In the genomic region with DNA sequence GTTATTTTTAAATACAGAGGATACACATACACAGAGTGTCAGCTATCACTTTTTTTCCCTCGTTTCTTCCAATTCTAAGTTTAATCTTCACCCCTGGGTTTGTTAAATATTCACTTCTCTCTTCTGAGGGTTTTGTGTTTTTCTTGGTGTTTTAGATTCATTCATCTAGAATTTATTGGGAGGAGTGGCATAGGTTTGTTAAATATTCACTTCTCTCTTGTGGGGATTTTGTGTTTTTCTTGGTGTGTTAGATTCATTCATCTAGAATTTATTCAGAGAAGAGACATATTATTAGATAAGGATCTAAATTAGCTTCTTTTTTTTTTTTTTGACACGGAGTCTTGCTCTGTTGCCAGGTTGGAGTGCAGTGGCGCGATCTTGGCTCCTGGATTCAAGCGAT, we compare ENCODE assay signal across 1 cellular context.
TF ChIP-seq lines count a peak whose summit lies in the region.

No MANE protein-coding gene starts in this region.

TF ChIP-seq in GM23338, 12 proteins besides CTCF, POLR2A, EP300 and RAD21 (continued from another document):
- TF ChIP-seq, protein P1, sequence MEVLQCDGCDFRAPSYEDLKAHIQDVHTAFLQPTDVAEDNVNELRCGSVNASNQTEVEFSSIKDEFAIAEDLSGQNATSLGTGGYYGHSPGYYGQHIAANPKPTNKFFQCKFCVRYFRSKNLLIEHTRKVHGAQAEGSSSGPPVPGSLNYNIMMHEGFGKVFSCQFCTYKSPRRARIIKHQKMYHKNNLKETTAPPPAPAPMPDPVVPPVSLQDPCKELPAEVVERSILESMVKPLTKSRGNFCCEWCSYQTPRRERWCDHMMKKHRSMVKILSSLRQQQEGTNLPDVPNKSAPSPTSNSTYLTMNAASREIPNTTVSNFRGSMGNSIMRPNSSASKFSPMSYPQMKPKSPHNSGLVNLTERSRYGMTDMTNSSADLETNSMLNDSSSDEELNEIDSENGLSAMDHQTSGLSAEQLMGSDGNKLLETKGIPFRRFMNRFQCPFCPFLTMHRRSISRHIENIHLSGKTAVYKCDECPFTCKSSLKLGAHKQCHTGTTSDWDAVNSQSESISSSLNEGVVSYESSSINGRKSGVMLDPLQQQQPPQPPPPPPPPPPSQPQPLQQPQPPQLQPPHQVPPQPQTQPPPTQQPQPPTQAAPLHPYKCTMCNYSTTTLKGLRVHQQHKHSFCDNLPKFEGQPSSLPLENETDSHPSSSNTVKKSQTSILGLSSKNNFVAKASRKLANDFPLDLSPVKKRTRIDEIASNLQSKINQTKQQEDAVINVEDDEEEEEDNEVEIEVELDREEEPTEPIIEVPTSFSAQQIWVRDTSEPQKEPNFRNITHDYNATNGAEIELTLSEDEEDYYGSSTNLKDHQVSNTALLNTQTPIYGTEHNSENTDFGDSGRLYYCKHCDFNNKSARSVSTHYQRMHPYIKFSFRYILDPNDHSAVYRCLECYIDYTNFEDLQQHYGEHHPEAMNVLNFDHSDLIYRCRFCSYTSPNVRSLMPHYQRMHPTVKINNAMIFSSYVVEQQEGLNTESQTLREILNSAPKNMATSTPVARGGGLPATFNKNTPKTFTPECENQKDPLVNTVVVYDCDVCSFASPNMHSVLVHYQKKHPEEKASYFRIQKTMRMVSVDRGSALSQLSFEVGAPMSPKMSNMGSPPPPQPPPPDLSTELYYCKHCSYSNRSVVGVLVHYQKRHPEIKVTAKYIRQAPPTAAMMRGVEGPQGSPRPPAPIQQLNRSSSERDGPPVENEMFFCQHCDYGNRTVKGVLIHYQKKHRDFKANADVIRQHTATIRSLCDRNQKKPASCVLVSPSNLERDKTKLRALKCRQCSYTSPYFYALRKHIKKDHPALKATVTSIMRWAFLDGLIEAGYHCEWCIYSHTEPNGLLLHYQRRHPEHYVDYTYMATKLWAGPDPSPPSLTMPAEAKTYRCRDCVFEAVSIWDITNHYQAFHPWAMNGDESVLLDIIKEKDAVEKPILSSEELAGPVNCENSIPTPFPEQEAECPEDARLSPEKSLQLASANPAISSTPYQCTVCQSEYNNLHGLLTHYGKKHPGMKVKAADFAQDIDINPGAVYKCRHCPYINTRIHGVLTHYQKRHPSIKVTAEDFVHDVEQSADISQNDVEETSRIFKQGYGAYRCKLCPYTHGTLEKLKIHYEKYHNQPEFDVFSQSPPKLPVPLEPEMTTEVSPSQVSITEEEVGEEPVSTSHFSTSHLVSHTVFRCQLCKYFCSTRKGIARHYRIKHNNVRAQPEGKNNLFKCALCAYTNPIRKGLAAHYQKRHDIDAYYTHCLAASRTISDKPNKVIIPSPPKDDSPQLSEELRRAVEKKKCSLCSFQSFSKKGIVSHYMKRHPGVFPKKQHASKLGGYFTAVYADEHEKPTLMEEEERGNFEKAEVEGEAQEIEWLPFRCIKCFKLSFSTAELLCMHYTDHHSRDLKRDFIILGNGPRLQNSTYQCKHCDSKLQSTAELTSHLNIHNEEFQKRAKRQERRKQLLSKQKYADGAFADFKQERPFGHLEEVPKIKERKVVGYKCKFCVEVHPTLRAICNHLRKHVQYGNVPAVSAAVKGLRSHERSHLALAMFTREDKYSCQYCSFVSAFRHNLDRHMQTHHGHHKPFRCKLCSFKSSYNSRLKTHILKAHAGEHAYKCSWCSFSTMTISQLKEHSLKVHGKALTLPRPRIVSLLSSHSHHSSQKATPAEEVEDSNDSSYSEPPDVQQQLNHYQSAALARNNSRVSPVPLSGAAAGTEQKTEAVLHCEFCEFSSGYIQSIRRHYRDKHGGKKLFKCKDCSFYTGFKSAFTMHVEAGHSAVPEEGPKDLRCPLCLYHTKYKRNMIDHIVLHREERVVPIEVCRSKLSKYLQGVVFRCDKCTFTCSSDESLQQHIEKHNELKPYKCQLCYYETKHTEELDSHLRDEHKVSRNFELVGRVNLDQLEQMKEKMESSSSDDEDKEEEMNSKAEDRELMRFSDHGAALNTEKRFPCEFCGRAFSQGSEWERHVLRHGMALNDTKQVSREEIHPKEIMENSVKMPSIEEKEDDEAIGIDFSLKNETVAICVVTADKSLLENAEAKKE (CRISPR knock-in tag; IDR thresholded peaks at IDR 0.05), result no peak
- TF ChIP-seq POLR2AphosphoS5 (IDR thresholded peaks at IDR 0.05; ENCODE audit: low read depth) (no peak), NANOG (IDR thresholded peaks at IDR 0.05; ENCODE audit: borderline replicate concordance) (no peak), STAT1 (IDR thresholded peaks at IDR 0.05; ENCODE audit: unreplicated experiment) (no peak), ZNF114 (CRISPR knock-in tag; IDR thresholded peaks at IDR 0.05) (no peak), EZH2phosphoT487 (IDR thresholded peaks at IDR 0.05; ENCODE audit: unreplicated experiment) (no peak), JUNB (IDR thresholded peaks at IDR 0.05; ENCODE audit: unreplicated experiment) (no peak), EZH2 (IDR thresholded peaks at IDR 0.05; ENCODE audit: low read depth, unreplicated experiment) (no peak), ZNF331 (CRISPR knock-in tag; IDR thresholded peaks at IDR 0.05; ENCODE audit: low read depth) (no peak)
- TF ChIP-seq, protein P2, sequence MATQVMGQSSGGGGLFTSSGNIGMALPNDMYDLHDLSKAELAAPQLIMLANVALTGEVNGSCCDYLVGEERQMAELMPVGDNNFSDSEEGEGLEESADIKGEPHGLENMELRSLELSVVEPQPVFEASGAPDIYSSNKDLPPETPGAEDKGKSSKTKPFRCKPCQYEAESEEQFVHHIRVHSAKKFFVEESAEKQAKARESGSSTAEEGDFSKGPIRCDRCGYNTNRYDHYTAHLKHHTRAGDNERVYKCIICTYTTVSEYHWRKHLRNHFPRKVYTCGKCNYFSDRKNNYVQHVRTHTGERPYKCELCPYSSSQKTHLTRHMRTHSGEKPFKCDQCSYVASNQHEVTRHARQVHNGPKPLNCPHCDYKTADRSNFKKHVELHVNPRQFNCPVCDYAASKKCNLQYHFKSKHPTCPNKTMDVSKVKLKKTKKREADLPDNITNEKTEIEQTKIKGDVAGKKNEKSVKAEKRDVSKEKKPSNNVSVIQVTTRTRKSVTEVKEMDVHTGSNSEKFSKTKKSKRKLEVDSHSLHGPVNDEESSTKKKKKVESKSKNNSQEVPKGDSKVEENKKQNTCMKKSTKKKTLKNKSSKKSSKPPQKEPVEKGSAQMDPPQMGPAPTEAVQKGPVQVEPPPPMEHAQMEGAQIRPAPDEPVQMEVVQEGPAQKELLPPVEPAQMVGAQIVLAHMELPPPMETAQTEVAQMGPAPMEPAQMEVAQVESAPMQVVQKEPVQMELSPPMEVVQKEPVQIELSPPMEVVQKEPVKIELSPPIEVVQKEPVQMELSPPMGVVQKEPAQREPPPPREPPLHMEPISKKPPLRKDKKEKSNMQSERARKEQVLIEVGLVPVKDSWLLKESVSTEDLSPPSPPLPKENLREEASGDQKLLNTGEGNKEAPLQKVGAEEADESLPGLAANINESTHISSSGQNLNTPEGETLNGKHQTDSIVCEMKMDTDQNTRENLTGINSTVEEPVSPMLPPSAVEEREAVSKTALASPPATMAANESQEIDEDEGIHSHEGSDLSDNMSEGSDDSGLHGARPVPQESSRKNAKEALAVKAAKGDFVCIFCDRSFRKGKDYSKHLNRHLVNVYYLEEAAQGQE (IDR thresholded peaks at IDR 0.05; ENCODE audit: unreplicated experiment), result no peak
- TF ChIP-seq, protein P3, sequence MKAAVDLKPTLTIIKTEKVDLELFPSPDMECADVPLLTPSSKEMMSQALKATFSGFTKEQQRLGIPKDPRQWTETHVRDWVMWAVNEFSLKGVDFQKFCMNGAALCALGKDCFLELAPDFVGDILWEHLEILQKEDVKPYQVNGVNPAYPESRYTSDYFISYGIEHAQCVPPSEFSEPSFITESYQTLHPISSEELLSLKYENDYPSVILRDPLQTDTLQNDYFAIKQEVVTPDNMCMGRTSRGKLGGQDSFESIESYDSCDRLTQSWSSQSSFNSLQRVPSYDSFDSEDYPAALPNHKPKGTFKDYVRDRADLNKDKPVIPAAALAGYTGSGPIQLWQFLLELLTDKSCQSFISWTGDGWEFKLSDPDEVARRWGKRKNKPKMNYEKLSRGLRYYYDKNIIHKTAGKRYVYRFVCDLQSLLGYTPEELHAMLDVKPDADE (IDR thresholded peaks at IDR 0.05), result no peak
